Comparison of ENCODE assay signal across 1 cellular context in genomic region chr2:218832520-218832919, GRCh38.
TF ChIP-seq lines count a peak whose summit lies in the region.

No MANE protein-coding gene starts in this region.

TF ChIP-seq in endothelial cell of umbilical vein, 7 proteins besides CTCF, POLR2A, EP300 and RAD21:
- peak; percentile 88 for TF ChIP-seq POLR2AphosphoS5 (IDR thresholded peaks at IDR 0.05; ENCODE audit: insufficient read depth, low read depth, low read length)
- TF ChIP-seq JUN (IDR thresholded peaks at IDR 0.05; ENCODE audit: borderline replicate concordance, insufficient read depth, insufficient read length, low read depth): peak; percentile 74
- peak; percentile 81 for TF ChIP-seq FOS (IDR thresholded peaks at IDR 0.05; ENCODE audit: borderline replicate concordance, insufficient read depth, low read length)
- no peak for TF ChIP-seq GATA2 (IDR thresholded peaks at IDR 0.05; ENCODE audit: insufficient read depth, insufficient read length, low read depth, low read length)
